21 cellular contexts compared by ENCODE assay signal in genomic region chr12:68487721-68488309, GRCh38.
A peak's percentile ranks its signal among the peaks of the same experiment; 100 is the strongest.
DNase-seq lines count a peak whose midpoint lies in the region; ATAC-seq and TF ChIP-seq lines count a peak whose summit lies in the region.
"Had no signal": no experiment of that assay in that cellular context is flagged by ENCODE, and none has a peak within 500 bp of the region (broad histone marks: within the 10 kb centered on the region; RNA-seq: fewer than 3 reads in every experiment).

No MANE protein-coding gene starts in this region.

- H3K4me1 ChIP-seq in DND-41 (ENCODE audit: insufficient read depth, low read length) = peaks cover 11% of the 10 kb centered on the region
- H3K4me1 ChIP-seq: right atrium auricular region, SJCRH30, testis had no signal

- H4K20me1 ChIP-seq in DND-41 (ENCODE audit: insufficient read depth, low read length) = no peaks in the 10 kb centered on the region

- TF ChIP-seq CTCF in DND-41 (IDR thresholded peaks at IDR 0.05; ENCODE audit: borderline replicate concordance, extremely low read depth, low read length, poor library complexity, severe bottlenecking) = no peak

- peak; percentile 54 for ATAC-seq in DND-41 (ENCODE audit: insufficient read depth, low read depth)
- peak; percentile 83 for ATAC-seq in GM18867 (IDR thresholded peaks at IDR 0.05; ENCODE audit: unreplicated experiment)
- ATAC-seq in HG03045 (IDR thresholded peaks at IDR 0.05; ENCODE audit: unreplicated experiment) = peak; percentile 79
- ATAC-seq in HG03460 (IDR thresholded peaks at IDR 0.05; ENCODE audit: unreplicated experiment) = no peak
- ATAC-seq in effector memory CD8-positive, alpha-beta T cell (replicated peaks) = no peak
- ATAC-seq: CD8-positive, alpha-beta T cell had no signal

- H3K27ac Mint-ChIP-seq in immature natural killer cell = no peak overlapping the region
- H3K27ac Mint-ChIP-seq in effector memory CD8-positive, alpha-beta T cell = no peak overlapping the region
- H3K27ac Mint-ChIP-seq: activated CD4-positive, alpha-beta memory T cell treated with anti-CD3 and anti-CD28 coated beads, Interleukin-2, amount 10 ng/mL, durations not matched to agents 7 days and 5 days; activated naive CD4-positive, alpha-beta T cell treated with anti-CD3 and anti-CD28 coated beads, Interleukin-2, amount 50 U/mL, for 24 hours; CD8-positive, alpha-beta T cell; T-helper 1 cell treated with Interleukin-12 subunit alpha and Interleukin-12 subunit beta and Interleukin-4 antibody, amounts not matched to agents 30 μg/mL and 1 μg/mL, for 36 hours had no signal

- no peak overlapping the region for H3K4me3 ChIP-seq in DND-41 (ENCODE audit: low read depth in 1 of 2, low read length in 2 of 2)
- H3K4me3 ChIP-seq: right atrium auricular region, SJCRH30, testis had no signal

- H3K36me3 Mint-ChIP-seq in immature natural killer cell = peaks cover 3 to 13% (median 11%) of the 10 kb centered on the region in 3 donors
- no peaks in the 10 kb centered on the region for H3K36me3 Mint-ChIP-seq in effector memory CD8-positive, alpha-beta T cell (ENCODE audit: insufficient read depth)
- H3K36me3 Mint-ChIP-seq: activated naive CD4-positive, alpha-beta T cell treated with anti-CD3 and anti-CD28 coated beads, Interleukin-2, amount 50 U/mL, for 24 hours; CD8-positive, alpha-beta T cell had no signal

- H3K36me3 ChIP-seq in DND-41 (ENCODE audit: insufficient read depth, low read length) = no peaks in the 10 kb centered on the region
- H3K36me3 ChIP-seq: right atrium auricular region, SJCRH30 had no signal

- H3K9me3 Mint-ChIP-seq in immature natural killer cell = peaks cover 0 to 4% (median 0%) of the 10 kb centered on the region in 6 donors
- H3K9me3 Mint-ChIP-seq in effector memory CD8-positive, alpha-beta T cell = peaks cover 0 to 3% of the 10 kb centered on the region in 2 donors
- H3K9me3 Mint-ChIP-seq: CD8-positive, alpha-beta T cell had no signal

- H3K27ac ChIP-seq in DND-41 (ENCODE audit: low read length) = no peak overlapping the region
- H3K27ac ChIP-seq: right atrium auricular region, SJCRH30, testis had no signal

- H3K9me3 ChIP-seq in DND-41 (ENCODE audit: insufficient read depth, low read length, severe bottlenecking) = no peaks in the 10 kb centered on the region
- H3K9me3 ChIP-seq: right atrium auricular region, SJCRH30, testis had no signal

- H3K9ac ChIP-seq in DND-41 (ENCODE audit: low read depth, low read length) = no peak overlapping the region

- H3K27me3 ChIP-seq in DND-41 (ENCODE audit: insufficient read depth, low read length, poor library complexity) = no peaks in the 10 kb centered on the region
- H3K27me3 ChIP-seq: right atrium auricular region, testis had no signal

- H3K27me3 Mint-ChIP-seq in immature natural killer cell (ENCODE audit: low read depth in 3 of 3) = peaks cover 0 to 2% (median 1%) of the 10 kb centered on the region in 3 donors
- H3K27me3 Mint-ChIP-seq in effector memory CD8-positive, alpha-beta T cell = no peaks in the 10 kb centered on the region
- H3K27me3 Mint-ChIP-seq: activated CD4-positive, alpha-beta memory T cell treated with anti-CD3 and anti-CD28 coated beads, Interleukin-2, amount 10 ng/mL, durations not matched to agents 7 days and 5 days; activated naive CD4-positive, alpha-beta T cell treated with anti-CD3 and anti-CD28 coated beads, Interleukin-2, amount 50 U/mL, for 24 hours had no signal

- DNase-seq in DND-41 (no peak), iPS-NIHi11 (ENCODE audit: low spot score) (peak; percentile 17), immature natural killer cell (no peak)
- DNase-seq in effector memory CD8-positive, alpha-beta T cell = no peak
- DNase-seq: activated CD4-positive, alpha-beta memory T cell treated with anti-CD3 and anti-CD28 coated beads, Interleukin-2, amount 10 ng/mL, durations not matched to agents 7 days and 5 days; activated T-cell treated with anti-CD3 and anti-CD28 coated beads, Interleukin-2, amount 50 U/mL, for 1 hour; CD8-positive, alpha-beta T cell; effector memory CD4-positive, alpha-beta T cell; glutamatergic neuron; NCI-H1417; NCI-H2171; NCI-H748 treated with DMSO at 0.1 percent for 48 hours; occipital lobe; SJCRH30; testis had no signal

- peak overlapping the region in 2 of 5 donors; percentile 32 to 36 for H3K4me3 Mint-ChIP-seq in immature natural killer cell
- H3K4me3 Mint-ChIP-seq in effector memory CD8-positive, alpha-beta T cell = no peak overlapping the region
- H3K4me3 Mint-ChIP-seq: activated CD4-positive, alpha-beta memory T cell treated with anti-CD3 and anti-CD28 coated beads, Interleukin-2, amount 10 ng/mL, durations not matched to agents 7 days and 5 days; activated naive CD4-positive, alpha-beta T cell treated with anti-CD3 and anti-CD28 coated beads, Interleukin-2, amount 50 U/mL, for 24 hours; CD8-positive, alpha-beta T cell had no signal

- peaks cover 30 to 43% of the 10 kb centered on the region in 2 donors for H3K4me1 Mint-ChIP-seq in immature natural killer cell
- H3K4me1 Mint-ChIP-seq in effector memory CD8-positive, alpha-beta T cell (ENCODE audit: low read depth in 2 of 2) = peaks cover 16 to 43% of the 10 kb centered on the region in 2 donors

- H2AFZ ChIP-seq in DND-41 (ENCODE audit: low read depth, low read length) = no peak overlapping the region

- H3K79me2 ChIP-seq in DND-41 (ENCODE audit: insufficient read depth, low read length) = no peaks in the 10 kb centered on the region

- no peak overlapping the region for H3K4me2 ChIP-seq in DND-41 (ENCODE audit: insufficient read depth, low read length)

Comparison
In these comparisons a context has a peak if more than half of its experiments do, and no peak if none do; other contexts are left out.
1. ATAC-seq: peak in DND-41 (single experiment), GM18867 (single experiment) and HG03045 (single experiment); none in HG03460 (single experiment) and effector memory CD8-positive, alpha-beta T cell (single experiment).